In genomic region chr5:24621809-24622208, GRCh38 we compare ENCODE assay signal across 11 cellular contexts. TPM values are rescaled to one million over a fixed set of nuclear protein-coding genes. Genes with fewer than 3 reads are reported as not detected.
DNase-seq lines count a peak whose midpoint lies in the region; ATAC-seq and TF ChIP-seq lines count a peak whose summit lies in the region.
"Had no signal": no experiment of that assay in that cellular context is flagged by ENCODE, and none has a peak within 500 bp of the region (broad histone marks: within the 10 kb centered on the region; RNA-seq: fewer than 3 reads in every experiment).

No MANE protein-coding gene starts in this region.

- ATAC-seq in Right ventricle myocardium superior (ENCODE audit: poor library complexity) (peak; percentile 41), left ventricle myocardium superior (no peak), aorta (ENCODE audit: low FRiP score) (peak; percentile 36), GM18867 (IDR thresholded peaks at IDR 0.05; ENCODE audit: unreplicated experiment) (no peak)

- H3K9me3 ChIP-seq in colonic mucosa (no peaks in the 10 kb centered on the region), aorta (ENCODE audit: control insufficient read depth, low read length) (no peaks in the 10 kb centered on the region)

- no peaks in the 10 kb centered on the region for H3K36me3 ChIP-seq in colonic mucosa
- H3K36me3 ChIP-seq in aorta (ENCODE audit: control insufficient read depth in 1 of 2, insufficient read depth in 2 of 2, low read length in 1 of 2), result no peaks in the 10 kb centered on the region

- H3K27me3 ChIP-seq in colonic mucosa (no peaks in the 10 kb centered on the region), aorta (ENCODE audit: control insufficient read depth in 1 of 2, insufficient read depth in 2 of 2, low read length in 1 of 2) (no peaks in the 10 kb centered on the region)

- in situ Hi-C loops in GM13977 (cut with MboI; ENCODE audit: low pct_unique_long_range_greater_than_20kb, low sequenced_read_pairs, unreplicated experiment), result no loop called here

- no peak for TF ChIP-seq CTCF in colonic mucosa (IDR thresholded peaks at IDR 0.05)
- TF ChIP-seq CTCF in GM13977 (IDR thresholded peaks at IDR 0.05; ENCODE audit: extremely low read depth, insufficient read depth, missing control alignments), result no peak

- no peak overlapping the region for H3K27ac ChIP-seq in colonic mucosa
- no peak overlapping the region for H3K27ac ChIP-seq in aorta (ENCODE audit: low read depth in 1 of 2, low read length in 2 of 2)

- 21 to 23% methylated on average over 6 of the region's 6 CpGs for whole genome bisulfite sequencing in aorta, 2 donors

- H3K9ac ChIP-seq in colonic mucosa (ENCODE audit: low read depth in 2 of 2, low read length in 2 of 2), result no peak overlapping the region

- H3K4me1 ChIP-seq in colonic mucosa (no peaks in the 10 kb centered on the region), aorta (ENCODE audit: control insufficient read depth in 1 of 2, insufficient read depth in 2 of 2, low read length in 2 of 2) (no peaks in the 10 kb centered on the region)

- intact Hi-C loops in Right ventricle myocardium superior (cut with DNase I) (no loop called here), left ventricle myocardium superior (cut with micrococcal nuclease) (no loop called here), colonic mucosa (cut with DNase I) (no loop called here), aorta (cut with DNase I) (no loop called here)

- H3K4me3 ChIP-seq in colonic mucosa, result no peak overlapping the region
- H3K4me3 ChIP-seq in aorta (ENCODE audit: low read length in 2 of 2), result no peak overlapping the region

- no peak for DNase-seq in Right ventricle myocardium superior
- no peak for DNase-seq in left ventricle myocardium superior
- DNase-seq in NOMO-1 (lab: John Stamatoyannopoulos, UW; ENCODE audit: unreplicated experiment in 2 of 2), result peak; percentile 63 to 78
- peak; percentile 18 for DNase-seq in colonic mucosa
- DNase-seq in aorta, result peak in 1 of 2 donors; percentile 64
- no peak for DNase-seq in GM13977 (ENCODE audit: low spot score)
- DNase-seq in NCI-H1092 (lab: John Stamatoyannopoulos, UW), result no peak
- DNase-seq: activated CD4-positive, CD25-positive, alpha-beta regulatory T cell had no signal

RNA-seq across cellular contexts. Expression of gene CDH10, which starts 23.0 kb away (rescaled TPM):
- total RNA-seq in Right ventricle myocardium superior (not detected), left ventricle myocardium superior (0.22 TPM), colonic mucosa (under 1 TPM; 0.07 to 0.13 TPM), aorta (not detected)
- polyA plus RNA-seq in aorta, result not detected
- total RNA-seq: dermis microvascular lymphatic vessel endothelial cell had no signal
- polyA plus RNA-seq: CD14-positive monocyte had no signal

Comparison
In these comparisons a context has a peak if more than half of its experiments do, and no peak if none do; other contexts are left out.
1. ATAC-seq: peak in Right ventricle myocardium superior (single experiment) and aorta (single experiment); none in left ventricle myocardium superior (single experiment) and GM18867 (single experiment).
2. DNase-seq: peak in NOMO-1 (2 of 2) and colonic mucosa (single experiment); none in Right ventricle myocardium superior (single experiment), left ventricle myocardium superior (single experiment), GM13977 (single experiment) and NCI-H1092 (single experiment).